ENCODE assay signal across 8 cellular contexts in genomic region chr3:52123106-52123708, GRCh38. TPM values are rescaled to one million over a fixed set of nuclear protein-coding genes. Genes with fewer than 3 reads are reported as not detected.
DNase-seq lines count a peak whose midpoint lies in the region; ATAC-seq, FAIRE-seq and TF ChIP-seq lines count a peak whose summit lies in the region.

No MANE protein-coding gene starts in this region.

- peaks cover 11% of the 10 kb centered on the region; the same call in 2 of the 3 replicates for H3K4me1 ChIP-seq in A549

- H3K36me3 Mint-ChIP-seq in activated CD4-positive, alpha-beta T cell treated with anti-CD3 and anti-CD28 coated beads for 36 hours (ENCODE audit: low read depth) = peaks cover 5% of the 10 kb centered on the region

- no peak for TF ChIP-seq EP300 in A549 (IDR thresholded peaks at IDR 0.05)

- H3K27ac Mint-ChIP-seq in activated CD4-positive, alpha-beta T cell treated with anti-CD3 and anti-CD28 coated beads for 36 hours = no peak overlapping the region

- peak; percentile 66 for TF ChIP-seq CTCF in A549 (IDR thresholded peaks at IDR 0.05)

- intact Hi-C loops in activated CD4-positive, alpha-beta T cell treated with anti-CD3 and anti-CD28 coated beads for 36 hours (cut with DNase I, micrococcal nuclease) = loop anchor here (1.0 to 2.0 kb wide), 3 partner anchors 70 to 181 kb away; partner anchors contain the start of gene PARP3 (in 1 of the 2)

- H3K9me3 ChIP-seq in A549 = no peaks in the 10 kb centered on the region

- TF ChIP-seq RAD21 in A549 (conservative IDR thresholded peaks at IDR 0.05 in 1 of 2, IDR thresholded peaks at IDR 0.05 in 1 of 2) = peak; percentile 71 to 74

- H3K4me3 ChIP-seq in A549 = no peak overlapping the region

- ATAC-seq in A549 = peak; percentile 90 to 96
- ATAC-seq in GM18502 (IDR thresholded peaks at IDR 0.05; ENCODE audit: poor library complexity, unreplicated experiment) = peak; percentile 58
- ATAC-seq in activated CD4-positive, alpha-beta T cell treated with anti-CD3 and anti-CD28 coated beads for 36 hours = peak; percentile 93
- no peak for ATAC-seq in GM18519 (IDR thresholded peaks at IDR 0.05; ENCODE audit: low FRiP score, unreplicated experiment)

- H3K27ac ChIP-seq in A549 = no peak overlapping the region

- H3K4me3 Mint-ChIP-seq in activated CD4-positive, alpha-beta T cell treated with anti-CD3 and anti-CD28 coated beads for 36 hours = no peak overlapping the region

- POLR2A ChIA-PET in A549 (lab: Yijun Ruan, JAX) = no interaction called here
- POLR2A ChIA-PET in activated CD4-positive, alpha-beta T cell treated with anti-CD3 and anti-CD28 coated beads for 36 hours (lab: Charles Lee) = interaction anchor here (0.6 kb wide), 1 partner anchor 70 kb away, joined by 3 read pairs; no protein-coding TSS in a partner anchor

- CTCF ChIA-PET in A549 (lab: Yijun Ruan, JAX) = interaction anchor here (0.6 to 8.7 kb wide), 35 partner anchors 8 to 186 kb away, joined by 3 to 106 read pairs (median 4); partner anchors contain the start of gene DUSP7
- CTCF ChIA-PET in activated CD4-positive, alpha-beta T cell treated with anti-CD3 and anti-CD28 coated beads for 36 hours (lab: Charles Lee) = interaction anchor here (0.6 to 4.7 kb wide), 22 partner anchors 9 to 339 kb away, joined by 3 to 76 read pairs (median 4); partner anchors contain the start of gene RPL29

- H3K4me2 ChIP-seq in A549 = no peak overlapping the region

- no peaks in the 10 kb centered on the region for H3K9me3 Mint-ChIP-seq in activated CD4-positive, alpha-beta T cell treated with anti-CD3 and anti-CD28 coated beads for 36 hours (ENCODE audit: low read depth)

- WGBS in A549 (ENCODE audit: missing lambda C conversion rate) = 55% methylated on average over 4 of the region's 10 CpGs

- no peak for FAIRE-seq in A549 (lab: Jason Lieb, UNC)

- H3K27me3 Mint-ChIP-seq in activated CD4-positive, alpha-beta T cell treated with anti-CD3 and anti-CD28 coated beads for 36 hours = no peaks in the 10 kb centered on the region

- H3K4me1 Mint-ChIP-seq in activated CD4-positive, alpha-beta T cell treated with anti-CD3 and anti-CD28 coated beads for 36 hours = peaks cover 6% of the 10 kb centered on the region

- TF ChIP-seq POLR2A in A549 (IDR thresholded peaks at IDR 0.05; ENCODE audit: low read length) = no peak

- peak; percentile 59 to 77 for DNase-seq in A549 (ENCODE audit: low read depth in 1 of 2, low spot score in 1 of 2)
- DNase-seq in NCI-H1694 treated with DMSO at 0.1 percent for 48 hours (lab: John Stamatoyannopoulos, UW) = peak; percentile 7
- DNase-seq in activated CD4-positive, alpha-beta T cell treated with anti-CD3 and anti-CD28 coated beads for 36 hours = peak; percentile 83
- DNase-seq in cerebellar cortex (ENCODE audit: low spot score) = peak; percentile 78
- peak; percentile 36 for DNase-seq in kidney glomerular epithelial cell (lab: John Stamatoyannopoulos, UW)
- DNase-seq in stimulated activated CD4-positive, alpha-beta T cell treated with anti-CD3 and anti-CD28 coated beads, Interleukin-1b, Interleukin-23, amount 100 ng/mL, for 1 hour (ENCODE audit: low read depth in 2 of 2) = peak; percentile 48 to 67

TF ChIP-seq in A549, 52 proteins besides CTCF, POLR2A, EP300 and RAD21:
- TF ChIP-seq EHMT2 (IDR thresholded peaks at IDR 0.05; ENCODE audit: low read depth) (no peak), RCOR1 (IDR thresholded peaks at IDR 0.05; ENCODE audit: low read depth, low read length) (no peak), SMC3 (IDR thresholded peaks at IDR 0.05) (peak; percentile 73), HOXB13 (CRISPR knock-in tag; IDR thresholded peaks at IDR 0.05; ENCODE audit: low read depth) (no peak), NPAS2 (CRISPR knock-in tag; IDR thresholded peaks at IDR 0.05; ENCODE audit: borderline replicate concordance) (no peak)
TF ChIP-seq in A549: peak in this region for 1.

RNA-seq across cellular contexts. Expression of gene POC1A, which starts 31.0 kb away (rescaled TPM):
- polyA plus RNA-seq in A549 (2011; rRNA removed) (9.4 and 9.8 TPM in 2 replicates), A549 (2017; fragmentation: RNase III; extraction: RNeasy Plus Mini Kit Qiagen cat#74134 plus additional on column Dnase treatment) (13.8 to 14.9 TPM (median 14.1 TPM) in 3 replicates)
- polyA plus RNA-seq in A549 (2012; cell fraction: cytosol; rRNA removed) = 19.3 and 25.2 TPM in 2 replicates
- polyA plus RNA-seq in A549 (2012; cell fraction: nucleus; rRNA removed) = 20.5 and 22.4 TPM in 2 replicates
- 21.6 and 23.1 TPM in 2 replicates for polyA minus RNA-seq in A549 (2011; rRNA and poly(A)+ RNA removed)
- total RNA-seq in activated CD4-positive, alpha-beta T cell treated with anti-CD3 and anti-CD28 coated beads for 36 hours = 10 to 100 TPM; 23.4 to 26.1 TPM

Comparison
In these comparisons a context has a peak if more than half of its experiments do, and no peak if none do; other contexts are left out.
1. DNase-seq: peak in every context shown above with its lines; median percentile 83 in activated CD4-positive, alpha-beta T cell treated with anti-CD3 and anti-CD28 coated beads for 36 hours; 78 in cerebellar cortex; 68 in A549; 58 in stimulated activated CD4-positive, alpha-beta T cell treated with anti-CD3 and anti-CD28 coated beads, Interleukin-1b, Interleukin-23, amount 100 ng/mL, for 1 hour; 36 in kidney glomerular epithelial cell; 7 in NCI-H1694 treated with DMSO at 0.1 percent for 48 hours.